Comparison of ENCODE assay signal across 23 cellular contexts in genomic region chr19:29370276-29370675, GRCh38.
DNase-seq lines count a peak whose midpoint lies in the region; TF ChIP-seq lines count a peak whose summit lies in the region.
"Had no signal": no experiment of that assay in that cellular context is flagged by ENCODE, and none has a peak within 500 bp of the region (broad histone marks: within the 10 kb centered on the region; RNA-seq: fewer than 3 reads in every experiment).

No MANE protein-coding gene starts in this region.

- TF ChIP-seq CTCF in GM10248 (IDR thresholded peaks at IDR 0.05; ENCODE audit: control extremely low read depth, extremely low read depth, low read depth, missing control alignments) (no peak), type B pancreatic cell (conservative IDR thresholded peaks at IDR 0.05) (no peak), Peyer's patch (IDR thresholded peaks at IDR 0.05) (no peak)

- peaks cover 53% of the 10 kb centered on the region for H3K27me3 Mint-ChIP-seq in type B pancreatic cell

- H3K27ac ChIP-seq in Peyer's patch, result no peak overlapping the region
- H3K27ac ChIP-seq: SK-N-MC had no signal

- H3K9me3 ChIP-seq in Peyer's patch, result no peaks in the 10 kb centered on the region
- H3K9me3 ChIP-seq: BE2C had no signal

- peaks cover 7% of the 10 kb centered on the region for H3K4me1 Mint-ChIP-seq in type B pancreatic cell (ENCODE audit: unreplicated experiment)
- H3K4me1 Mint-ChIP-seq: CD14-positive monocyte had no signal

- no peaks in the 10 kb centered on the region for H3K4me1 ChIP-seq in Peyer's patch
- H3K4me1 ChIP-seq: BE2C had no signal

- H3K27me3 ChIP-seq in Peyer's patch, result no peaks in the 10 kb centered on the region

- POLR2A ChIA-PET in GM10248 (lab: Yijun Ruan, JAX), result no interaction called here

- no peaks in the 10 kb centered on the region for H3K36me3 ChIP-seq in Peyer's patch
- H3K36me3 ChIP-seq: BE2C had no signal

- peak; percentile 0 for DNase-seq in AG08395 (ENCODE audit: low spot score)
- peak; percentile 0 for DNase-seq in GM10248 (ENCODE audit: extremely low spot score)
- DNase-seq in ecto neural progenitor cell (ENCODE audit: low spot score), result peak; percentile 12
- peak; percentile 49 for DNase-seq in type B pancreatic cell (ENCODE audit: extremely low spot score, unreplicated experiment)
- no peak for DNase-seq in HUDEP-2 (lab: John Stamatoyannopoulos, UW; ENCODE audit: unreplicated experiment in 76 of 76)
- no peak for DNase-seq in cerebellar nuclear complex (lab: John Stamatoyannopoulos, UW)
- no peak for DNase-seq in Peyer's patch
- DNase-seq: BE2C, Calu3, Karpas-422, NCI-H1092, NCI-H1417 treated with DMSO at 0.1 percent for 48 hours, NCI-H1694 treated with DMSO at 0.1 percent for 48 hours, NCI-H2081, NCI-H2171, NCI-H226, NCI-H510A, NCI-H69, SHP77 treated with DMSO at 0.1 percent for 48 hours had no signal

- CTCF ChIA-PET in GM10248 (lab: Yijun Ruan, JAX), result no interaction called here

- no peak overlapping the region for H3K4me3 ChIP-seq in Peyer's patch
- H3K4me3 ChIP-seq: GM12878, GM23338, SK-N-MC had no signal

- no peak overlapping the region for H3K27ac Mint-ChIP-seq in type B pancreatic cell
- H3K27ac Mint-ChIP-seq: CD14-positive monocyte, GM23338 had no signal

- H3K4me3 Mint-ChIP-seq in type B pancreatic cell, result no peak overlapping the region
- H3K4me3 Mint-ChIP-seq: CD14-positive monocyte, GM23338 had no signal

- no peaks in the 10 kb centered on the region for H3K9me3 Mint-ChIP-seq in type B pancreatic cell
- H3K9me3 Mint-ChIP-seq: GM23338 had no signal

- no peak for TF ChIP-seq POLR2A in Peyer's patch (IDR thresholded peaks at IDR 0.05)

- no peaks in the 10 kb centered on the region for H3K36me3 Mint-ChIP-seq in type B pancreatic cell
- H3K36me3 Mint-ChIP-seq: CD14-positive monocyte had no signal

Comparison
In these comparisons a context has a peak if more than half of its experiments do, and no peak if none do; other contexts are left out.
1. DNase-seq: peak in AG08395 (single experiment), GM10248 (single experiment), ecto neural progenitor cell (single experiment) and type B pancreatic cell (single experiment); none in HUDEP-2 (0 of 76), cerebellar nuclear complex (0 of 2) and Peyer's patch (0 of 3).